In the genomic region with DNA sequence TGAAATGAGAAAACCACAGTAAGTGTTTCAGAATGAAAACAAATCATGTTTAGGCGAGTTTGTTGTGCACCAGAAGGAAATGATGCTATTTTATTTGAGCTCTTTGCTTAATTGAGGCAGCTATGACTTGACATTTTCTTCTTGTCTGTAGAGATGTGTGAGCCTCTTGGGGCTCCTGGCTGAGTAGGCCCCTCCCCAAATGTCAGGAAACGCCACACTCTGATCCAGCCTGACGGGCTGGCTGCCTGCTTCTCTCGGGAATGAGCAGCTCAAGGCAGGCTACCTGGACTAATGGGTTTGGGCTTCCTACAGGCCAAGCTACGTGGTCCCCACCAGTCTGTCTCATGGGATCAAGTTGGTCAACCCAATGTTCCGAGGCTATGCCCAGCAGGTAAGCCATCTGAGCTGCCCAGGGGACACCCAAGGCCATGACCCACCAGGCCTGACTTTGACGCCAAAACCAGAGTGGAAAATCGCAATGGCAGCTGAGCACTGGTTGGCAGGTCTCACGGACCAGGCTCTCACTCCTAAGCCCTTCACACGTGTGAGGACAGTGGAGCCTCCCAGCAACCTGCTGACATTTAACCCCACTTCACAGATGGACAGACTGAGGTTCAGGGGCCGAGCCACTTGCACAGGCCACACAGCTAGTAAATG, we compare ENCODE assay signal across 20 cellular contexts. TPM values are rescaled to one million over a fixed set of nuclear protein-coding genes. Genes with fewer than 3 reads are reported as not detected.
DNase-seq lines count a peak whose midpoint lies in the region; ATAC-seq and TF ChIP-seq lines count a peak whose summit lies in the region.
"Had no signal": no experiment of that assay in that cellular context is flagged by ENCODE, and none has a peak within 500 bp of the region (broad histone marks: within the 10 kb centered on the region; RNA-seq: fewer than 3 reads in every experiment).

No MANE protein-coding gene starts in this region.

- ATAC-seq in Right ventricle myocardium inferior (no peak), heart left ventricle (no peak), T-helper 17 cell (no peak), HG03457 (IDR thresholded peaks at IDR 0.05; ENCODE audit: unreplicated experiment) (no peak), gastrocnemius medialis (no peak)
- ATAC-seq: esophagus mucosa, lower lobe of right lung had no signal

- intact Hi-C loops in Right ventricle myocardium inferior (cut with DNase I) (no loop called here), heart left ventricle (cut with DNase I) (no loop called here), head of caudate nucleus (cut with DNase I) (no loop called here), gastrocnemius medialis (cut with DNase I; ENCODE audit: low total_unique reads) (no loop called here)

- H3K36me3 Mint-ChIP-seq in T-helper 17 cell (ENCODE audit: low read depth) = peaks cover 3% of the 10 kb centered on the region

- no peaks in the 10 kb centered on the region for H3K27me3 Mint-ChIP-seq in T-helper 17 cell

- no peak overlapping the region for H3K4me3 ChIP-seq in heart left ventricle
- no peak overlapping the region for H3K4me3 ChIP-seq in effector memory CD4-positive, alpha-beta T cell (ENCODE audit: insufficient read depth, low read depth, low read length, poor library complexity, severe bottlenecking)
- no peak overlapping the region for H3K4me3 ChIP-seq in thymus (ENCODE audit: low read length)
- H3K4me3 ChIP-seq in gastrocnemius medialis = no peak overlapping the region
- H3K4me3 ChIP-seq: lower lobe of right lung, MG63 had no signal

- H3K9me3 ChIP-seq in heart left ventricle (no peaks in the 10 kb centered on the region), T-helper 17 cell (ENCODE audit: control insufficient read depth, low read length, poor library complexity, severe bottlenecking) (no peaks in the 10 kb centered on the region), thymus (ENCODE audit: control insufficient read depth) (no peaks in the 10 kb centered on the region), gastrocnemius medialis (no peaks in the 10 kb centered on the region)
- H3K9me3 ChIP-seq in effector memory CD4-positive, alpha-beta T cell (ENCODE audit: control insufficient read depth, low read length) = no peaks in the 10 kb centered on the region
- H3K9me3 ChIP-seq: lower lobe of right lung, MG63 had no signal

- H3K4me1 ChIP-seq in heart left ventricle (peaks cover 0 to 31% (median 0%) of the 10 kb centered on the region in 12 donors), thymus (ENCODE audit: control insufficient read depth, insufficient read depth, low read length) (peaks cover 54% of the 10 kb centered on the region), gastrocnemius medialis (no peaks in the 10 kb centered on the region)
- peaks cover 80% of the 10 kb centered on the region for H3K4me1 ChIP-seq in effector memory CD4-positive, alpha-beta T cell (ENCODE audit: control insufficient read depth, insufficient read depth, low read length, poor library complexity, severe bottlenecking)
- H3K4me1 ChIP-seq: lower lobe of right lung had no signal

- H3K27ac ChIP-seq in heart left ventricle (no peak overlapping the region), thymus (ENCODE audit: low read depth) (peak overlapping the region; percentile 71), gastrocnemius medialis (no peak overlapping the region)
- H3K27ac ChIP-seq in effector memory CD4-positive, alpha-beta T cell (ENCODE audit: insufficient read depth, low read length, poor library complexity, severe bottlenecking) = peak overlapping the region; percentile 35
- H3K27ac ChIP-seq: brain microvascular endothelial cell, lower lobe of right lung had no signal

- in situ Hi-C loops in gastrocnemius medialis (cut with MboI; ENCODE audit: low sequenced_read_pairs in 4 of 4) = no loop called here

- H3K4me3 Mint-ChIP-seq in T-helper 17 cell = peak overlapping the region; percentile 66
- H3K4me3 Mint-ChIP-seq: nephron had no signal

- peak overlapping the region; percentile 96 for H3K27ac Mint-ChIP-seq in T-helper 17 cell
- H3K27ac Mint-ChIP-seq: nephron had no signal

- DNase-seq in Right ventricle myocardium inferior (ENCODE audit: missing footprints) (peak; percentile 13), heart left ventricle (no peak), T-helper 17 cell (no peak), head of caudate nucleus (no peak), gastrocnemius medialis (no peak)
- no peak for DNase-seq in effector memory CD4-positive, alpha-beta T cell
- DNase-seq: activated effector memory CD4-positive, alpha-beta T cell treated with anti-CD3 and anti-CD28 coated beads, Interleukin-2, amount 50 U/mL, for 16 hours; brain microvascular endothelial cell; dermis blood vessel endothelial cell; GF-D8; HCEC 1CT; lower lobe of right lung; MG63; NCI-H2081; NCI-H524; SIG-M5 had no signal

- 55 to 74% (median 64%) methylated on average over 7 to 11 of the region's 11 CpGs for WGBS in heart left ventricle, 4 donors
- 71% methylated on average over 11 of the region's 11 CpGs for WGBS in thymus

- TF ChIP-seq POLR2A in heart left ventricle (IDR thresholded peaks at IDR 0.05) (no peak), gastrocnemius medialis (IDR thresholded peaks at IDR 0.05) (no peak)

- no peak for TF ChIP-seq CTCF in heart left ventricle (IDR thresholded peaks at IDR 0.05)
- no peak for TF ChIP-seq CTCF in gastrocnemius medialis (IDR thresholded peaks at IDR 0.05 in 4 of 5, conservative IDR thresholded peaks at IDR 0.05 in 1 of 5)

- H3K36me3 ChIP-seq in heart left ventricle = peaks cover 0 to 81% (median 56%) of the 10 kb centered on the region in 9 donors
- H3K36me3 ChIP-seq in effector memory CD4-positive, alpha-beta T cell (ENCODE audit: control insufficient read depth, insufficient read depth, low read length) = peaks cover 15% of the 10 kb centered on the region
- H3K36me3 ChIP-seq in thymus (ENCODE audit: control insufficient read depth, insufficient read depth) = peaks cover 54% of the 10 kb centered on the region
- H3K36me3 ChIP-seq in gastrocnemius medialis = peaks cover 0 to 44% of the 10 kb centered on the region in 2 donors

- no peaks in the 10 kb centered on the region for H3K27me3 ChIP-seq in heart left ventricle
- no peaks in the 10 kb centered on the region for H3K27me3 ChIP-seq in effector memory CD4-positive, alpha-beta T cell (replicated peaks; ENCODE audit: control insufficient read depth, insufficient read depth, low read length, poor library complexity, severe bottlenecking)
- H3K27me3 ChIP-seq in thymus (ENCODE audit: control insufficient read depth, insufficient read depth) = no peaks in the 10 kb centered on the region
- no peaks in the 10 kb centered on the region for H3K27me3 ChIP-seq in gastrocnemius medialis
- H3K27me3 ChIP-seq: brain microvascular endothelial cell, MG63 had no signal

- H3K4me1 Mint-ChIP-seq in T-helper 17 cell = peaks cover 55% of the 10 kb centered on the region
- H3K4me1 Mint-ChIP-seq: nephron had no signal

RNA-seq across cellular contexts. Expression of a gene that starts 29.9 kb away (rescaled TPM):
- total RNA-seq in Right ventricle myocardium inferior = 14.0 TPM
- 10 to 100 TPM in 7 of 9 donors, 1 to 10 TPM in 2; 9.5 to 19.7 (median 13.1) TPM for total RNA-seq in heart left ventricle
- polyA plus RNA-seq in heart left ventricle = 10 to 100 TPM in 1 of 2 donors, 1 to 10 TPM in 1; 9.4 to 12.1 TPM
- 10 to 100 TPM; 80.7 to 90.0 TPM for total RNA-seq in T-helper 17 cell
- 175 TPM for polyA plus RNA-seq in thymus
- total RNA-seq in gastrocnemius medialis = 10 to 100 TPM; 13.4 to 25.4 (median 18.6) TPM

RNA-seq across cellular contexts. Expression of a gene that starts 30.0 kb away (rescaled TPM):
- total RNA-seq in Right ventricle myocardium inferior (32.0 TPM), heart left ventricle (10 to 100 TPM; 28.4 to 54.8 (median 32.5) TPM), T-helper 17 cell (100 to 1,000 TPM in 1 of 2 donors, 10 to 100 TPM in 1; 96.2 to 111 TPM), gastrocnemius medialis (100 to 1,000 TPM in 1 of 4 donors, 10 to 100 TPM in 3; 82.3 to 108 (median 83.9) TPM)
- polyA plus RNA-seq in heart left ventricle (10 to 100 TPM; 36.0 to 69.2 TPM), thymus (95.0 TPM)

RNA-seq across cellular contexts. Expression of a gene that starts 41.2 kb away (rescaled TPM):
- 12.2 TPM for total RNA-seq in Right ventricle myocardium inferior
- total RNA-seq in heart left ventricle = 10 to 100 TPM; 11.0 to 27.3 (median 15.7) TPM
- polyA plus RNA-seq in heart left ventricle = 10 to 100 TPM; 10.5 to 23.3 TPM
- 10 to 100 TPM; 16.7 to 17.2 TPM for total RNA-seq in T-helper 17 cell
- polyA plus RNA-seq in thymus = 30.0 TPM
- 10 to 100 TPM; 18.1 to 31.9 (median 24.9) TPM for total RNA-seq in gastrocnemius medialis

Comparison
In these comparisons a context has a peak if more than half of its experiments do, and no peak if none do; other contexts are left out.
1. H3K27ac ChIP-seq: peak in effector memory CD4-positive, alpha-beta T cell (single experiment) and thymus (single experiment); none in heart left ventricle (0 of 12) and gastrocnemius medialis (0 of 4).